20 cellular contexts compared by ENCODE assay signal in genomic region chr6:90484903-90485302, GRCh38.
DNase-seq lines count a peak whose midpoint lies in the region; ATAC-seq and TF ChIP-seq lines count a peak whose summit lies in the region.
"Had no signal": no experiment of that assay in that cellular context is flagged by ENCODE, and none has a peak within 500 bp of the region (broad histone marks: within the 10 kb centered on the region; RNA-seq: fewer than 3 reads in every experiment).

No MANE protein-coding gene starts in this region.

- peak overlapping the region; percentile 3 for H3K4me3 Mint-ChIP-seq in neural crest cell
- H3K4me3 Mint-ChIP-seq in stimulated activated effector memory CD8-positive, alpha-beta T cell treated with anti-CD3 and anti-CD28 coated beads, Interleukin-12 subunit alpha, Interleukin-12 subunit beta, amount 100 ng/mL, for 72 hours, result no peak overlapping the region
- H3K4me3 Mint-ChIP-seq: effector memory CD8-positive, alpha-beta T cell had no signal

- TF ChIP-seq POLR2A in esophagus muscularis mucosa (IDR thresholded peaks at IDR 0.05; ENCODE audit: low read depth), result no peak

- H3K27me3 ChIP-seq in A673 (replicated peaks; ENCODE audit: insufficient read depth, low read depth, low read length, poor library complexity) (no peaks in the 10 kb centered on the region), esophagus muscularis mucosa (no peaks in the 10 kb centered on the region)
- H3K27me3 ChIP-seq: BLaER1 treated with 17β-estradiol and CSF1 and Interleukin-3, amounts not matched to agents 10 nM and 100 nM; cardiac muscle cell; hepatocyte; ovary; SJSA1 had no signal

- DNase-seq in A673 (ENCODE audit: low spot score) (peak; percentile 32), RPMI7951 (ENCODE audit: low read depth) (peak; percentile 38), esophagus muscularis mucosa (ENCODE audit: extremely low spot score) (peak; percentile 79), neural crest cell (ENCODE audit: low read depth, low spot score) (peak; percentile 40)
- DNase-seq in stimulated activated effector memory CD8-positive, alpha-beta T cell treated with anti-CD3 and anti-CD28 coated beads, Interleukin-12 subunit alpha, Interleukin-12 subunit beta, amount 100 ng/mL, for 72 hours (ENCODE audit: low spot score in 2 of 2), result no peak
- no peak for DNase-seq in stimulated activated naive CD4-positive, alpha-beta T cell (lab: John Stamatoyannopoulos, UW)
- DNase-seq: activated CD4-positive, CD25-positive, alpha-beta regulatory T cell treated with anti-CD3 and anti-CD28 coated beads, Interleukin-2, amount 50 U/mL, for 72 hours; effector memory CD8-positive, alpha-beta T cell; left cardiac atrium; ovary; PC-9; stimulated activated CD4-positive, alpha-beta T cell treated with anti-CD3 and anti-CD28 coated beads, Interleukin-4, amount 100 ng/mL, for 24 hours; T1000 had no signal

- ATAC-seq in stimulated activated effector memory CD8-positive, alpha-beta T cell treated with anti-CD3 and anti-CD28 coated beads, Interleukin-12 subunit alpha, Interleukin-12 subunit beta, amount 100 ng/mL, for 72 hours, result no peak
- ATAC-seq in GM18870 (IDR thresholded peaks at IDR 0.05; ENCODE audit: unreplicated experiment) (no peak), HG03521 (IDR thresholded peaks at IDR 0.05; ENCODE audit: unreplicated experiment) (no peak)
- ATAC-seq: effector memory CD8-positive, alpha-beta T cell; left cardiac atrium had no signal

- CTCF ChIA-PET in A673 (lab: Charles Lee), result no interaction called here

- no peaks in the 10 kb centered on the region for H3K27me3 Mint-ChIP-seq in neural crest cell (ENCODE audit: low read depth)

- H3K4me1 Mint-ChIP-seq in neural crest cell, result peaks cover 34% of the 10 kb centered on the region
- no peaks in the 10 kb centered on the region for H3K4me1 Mint-ChIP-seq in stimulated activated effector memory CD8-positive, alpha-beta T cell treated with anti-CD3 and anti-CD28 coated beads, Interleukin-12 subunit alpha, Interleukin-12 subunit beta, amount 100 ng/mL, for 72 hours

- peaks cover 2% of the 10 kb centered on the region for H3K36me3 Mint-ChIP-seq in neural crest cell (ENCODE audit: low read depth)
- no peaks in the 10 kb centered on the region for H3K36me3 Mint-ChIP-seq in stimulated activated effector memory CD8-positive, alpha-beta T cell treated with anti-CD3 and anti-CD28 coated beads, Interleukin-12 subunit alpha, Interleukin-12 subunit beta, amount 100 ng/mL, for 72 hours

- H3K27ac Mint-ChIP-seq in neural crest cell (ENCODE audit: unreplicated experiment), result peak overlapping the region; percentile 85
- no peak overlapping the region for H3K27ac Mint-ChIP-seq in stimulated activated effector memory CD8-positive, alpha-beta T cell treated with anti-CD3 and anti-CD28 coated beads, Interleukin-12 subunit alpha, Interleukin-12 subunit beta, amount 100 ng/mL, for 72 hours
- H3K27ac Mint-ChIP-seq: effector memory CD8-positive, alpha-beta T cell had no signal

- TF ChIP-seq EP300 in esophagus muscularis mucosa (IDR thresholded peaks at IDR 0.05), result no peak

- no peak for TF ChIP-seq CTCF in A673 (conservative IDR thresholded peaks at IDR 0.05; ENCODE audit: low read depth, low read length)
- TF ChIP-seq CTCF in esophagus muscularis mucosa (IDR thresholded peaks at IDR 0.05), result no peak
- no peak for TF ChIP-seq CTCF in neural crest cell (conservative IDR thresholded peaks at IDR 0.05)

- POLR2A ChIA-PET in A673 (lab: Charles Lee; ENCODE audit: low non-redundant PET), result no interaction called here

- H3K9me3 ChIP-seq in A673 (ENCODE audit: low read depth, low read length, poor library complexity, severe bottlenecking), result no peaks in the 10 kb centered on the region
- no peaks in the 10 kb centered on the region for H3K9me3 ChIP-seq in esophagus muscularis mucosa
- H3K9me3 ChIP-seq: ovary, SJSA1, thoracic aorta had no signal

- H3K4me3 ChIP-seq in A673 (ENCODE audit: low read depth, low read length, poor library complexity, severe bottlenecking), result no peak overlapping the region
- H3K4me3 ChIP-seq in esophagus muscularis mucosa, result no peak overlapping the region
- H3K4me3 ChIP-seq: BLaER1 treated with 17β-estradiol and CSF1 and Interleukin-3, amounts not matched to agents 10 nM and 100 nM; cardiac muscle cell; hepatocyte; ovary; PC-9; SJSA1; thoracic aorta had no signal

- H3K36me3 ChIP-seq in A673 (ENCODE audit: insufficient read depth, low read length, poor library complexity, severe bottlenecking) (no peaks in the 10 kb centered on the region), esophagus muscularis mucosa (no peaks in the 10 kb centered on the region)
- H3K36me3 ChIP-seq: BLaER1 treated with 17β-estradiol and CSF1 and Interleukin-3, amounts not matched to agents 10 nM and 100 nM; cardiac muscle cell; ovary; SJSA1; thoracic aorta had no signal

- intact Hi-C loops in A673 (cut with micrococcal nuclease; ENCODE audit: unreplicated experiment) (no loop called here), esophagus muscularis mucosa (cut with DNase I) (no loop called here)

- BruUV-seq in A673 (replicated peaks; lab: Mats Ljungman, UMichigan), result no TSS peak

- no peak overlapping the region for H3K27ac ChIP-seq in A673 (ENCODE audit: low read depth, low read length, poor library complexity, severe bottlenecking)
- H3K27ac ChIP-seq in esophagus muscularis mucosa (replicated peaks in 1 of 4), result no peak overlapping the region
- H3K27ac ChIP-seq: BLaER1 treated with 17β-estradiol and CSF1 and Interleukin-3, amounts not matched to agents 10 nM and 100 nM; cardiac muscle cell; hepatocyte; ovary; PC-9; SJSA1; thoracic aorta had no signal

- 76% methylated on average over 5 of the region's 5 CpGs for WGBS in esophagus muscularis mucosa

- H3K4me1 ChIP-seq in A673 (ENCODE audit: insufficient read depth, low read length, poor library complexity, severe bottlenecking), result peaks cover 15% of the 10 kb centered on the region
- H3K4me1 ChIP-seq in esophagus muscularis mucosa, result no peaks in the 10 kb centered on the region
- H3K4me1 ChIP-seq: BLaER1 treated with 17β-estradiol and CSF1 and Interleukin-3, amounts not matched to agents 10 nM and 100 nM; SJSA1 had no signal

- H3K9me3 Mint-ChIP-seq in neural crest cell, result peaks cover 4% of the 10 kb centered on the region
- no peaks in the 10 kb centered on the region for H3K9me3 Mint-ChIP-seq in stimulated activated effector memory CD8-positive, alpha-beta T cell treated with anti-CD3 and anti-CD28 coated beads, Interleukin-12 subunit alpha, Interleukin-12 subunit beta, amount 100 ng/mL, for 72 hours
- H3K9me3 Mint-ChIP-seq: effector memory CD8-positive, alpha-beta T cell had no signal

Comparison
In these comparisons a context has a peak if more than half of its experiments do, and no peak if none do; other contexts are left out.
1. DNase-seq: peak in A673 (single experiment), RPMI7951 (single experiment), esophagus muscularis mucosa (single experiment) and neural crest cell (single experiment); none in stimulated activated effector memory CD8-positive, alpha-beta T cell treated with anti-CD3 and anti-CD28 coated beads, Interleukin-12 subunit alpha, Interleukin-12 subunit beta, amount 100 ng/mL, for 72 hours (0 of 2) and stimulated activated naive CD4-positive, alpha-beta T cell (0 of 6).